Comparison of ENCODE assay signal across 1 cellular context in genomic region chr20:50390685-50391443, GRCh38.
TF ChIP-seq lines count a peak whose summit lies in the region.

No MANE protein-coding gene starts in this region.

TF ChIP-seq in liver, 16 proteins besides CTCF, POLR2A, EP300 and RAD21 (continued from another document):
- TF ChIP-seq TAF1 (conservative IDR thresholded peaks at IDR 0.05) = no peak
